34 cellular contexts compared by ENCODE assay signal in the genomic region with DNA sequence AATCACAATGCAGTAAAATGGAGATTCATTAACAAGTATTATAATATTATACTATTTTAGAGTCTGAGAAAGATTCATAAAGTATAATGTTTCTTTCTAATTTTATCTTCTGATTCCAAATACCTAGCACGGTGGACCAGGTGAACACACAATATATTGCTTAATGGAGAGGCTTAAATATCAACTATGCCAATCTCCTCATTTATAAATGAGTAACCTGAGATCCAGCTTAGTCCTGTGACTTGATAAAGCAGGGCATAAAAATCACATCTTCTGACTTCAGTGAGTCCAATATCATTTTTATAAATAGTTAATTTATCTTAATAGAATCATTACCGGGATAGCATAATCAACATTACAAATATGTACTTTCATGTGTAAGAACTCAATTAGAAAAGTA.
"Had no signal": no experiment of that assay in that cellular context is flagged by ENCODE, and none has a peak within 500 bp of the region (broad histone marks: within the 10 kb centered on the region; RNA-seq: fewer than 3 reads in every experiment).

No MANE protein-coding gene starts in this region.

- H3K4me1 ChIP-seq: adrenal gland, esophagus muscularis mucosa, gastrocnemius medialis, heart left ventricle had no signal

- H3K36me3 Mint-ChIP-seq: activated CD4-positive, alpha-beta memory T cell treated with anti-CD3 and anti-CD28 coated beads for 36 hours; activated CD8-positive, alpha-beta memory T cell treated with anti-CD3 and anti-CD28 coated beads, Interleukin-2, amount 10 ng/mL, durations not matched to agents 7 days and 5 days; activated naive CD4-positive, alpha-beta T cell treated with anti-CD3 and anti-CD28 coated beads, Interleukin-2, amount 50 U/mL, for 24 hours; activated naive CD8-positive, alpha-beta T cell treated with anti-CD3 and anti-CD28 coated beads for 36 hours had no signal

- ATAC-seq: activated CD8-positive, alpha-beta memory T cell treated with anti-CD3 and anti-CD28 coated beads, Interleukin-2, amount 10 ng/mL, durations not matched to agents 7 days and 5 days; activated CD8-positive, alpha-beta T cell treated with anti-CD3 and anti-CD28 coated beads, Interleukin-2, amount 10 ng/mL, durations not matched to agents 7 days and 5 days; activated naive CD8-positive, alpha-beta T cell treated with anti-CD3 and anti-CD28 coated beads, Interleukin-2, amount 50 U/mL, for 24 hours; body of pancreas; effector memory CD8-positive, alpha-beta T cell; gastrocnemius medialis; heart left ventricle had no signal

- H3K4me3 ChIP-seq: adrenal gland, body of pancreas, esophagus muscularis mucosa, gastrocnemius medialis, heart left ventricle had no signal

- H3K4me1 Mint-ChIP-seq: activated CD4-positive, alpha-beta T cell treated with anti-CD3 and anti-CD28 coated beads for 36 hours; activated CD4-positive, alpha-beta T cell treated with anti-CD3 and anti-CD28 coated beads, Interleukin-2, amount 10 ng/mL, durations not matched to agents 24 days and 14 days; activated CD8-positive, alpha-beta memory T cell treated with anti-CD3 and anti-CD28 coated beads, Interleukin-2, amount 10 ng/mL, durations not matched to agents 7 days and 5 days; activated naive CD4-positive, alpha-beta T cell treated with anti-CD3 and anti-CD28 coated beads, Interleukin-2, amount 50 U/mL, for 24 hours had no signal

- H3K36me3 ChIP-seq: adrenal gland, esophagus muscularis mucosa, gastrocnemius medialis, heart left ventricle had no signal

- H3K27me3 Mint-ChIP-seq: activated CD4-positive, alpha-beta memory T cell treated with anti-CD3 and anti-CD28 coated beads for 36 hours; activated CD4-positive, alpha-beta T cell treated with anti-CD3 and anti-CD28 coated beads for 36 hours; activated CD8-positive, alpha-beta memory T cell treated with anti-CD3 and anti-CD28 coated beads, Interleukin-2, amount 10 ng/mL, durations not matched to agents 7 days and 5 days; activated naive CD8-positive, alpha-beta T cell treated with anti-CD3 and anti-CD28 coated beads for 36 hours; activated naive CD8-positive, alpha-beta T cell treated with anti-CD3 and anti-CD28 coated beads, Interleukin-2, amount 50 U/mL, for 24 hours; effector memory CD8-positive, alpha-beta T cell had no signal

- H3K27me3 ChIP-seq: adrenal gland, body of pancreas, esophagus muscularis mucosa, gastrocnemius medialis had no signal

- DNase-seq: activated CD4-positive, alpha-beta memory T cell treated with anti-CD3 and anti-CD28 coated beads for 36 hours; activated CD4-positive, alpha-beta T cell treated with anti-CD3 and anti-CD28 coated beads for 36 hours; activated CD4-positive, alpha-beta T cell treated with anti-CD3 and anti-CD28 coated beads, Interleukin-2, amount 10 ng/mL, durations not matched to agents 24 days and 14 days; activated CD4-positive, CD25-positive, alpha-beta regulatory T cell; activated CD4-positive, CD25-positive, alpha-beta regulatory T cell treated with anti-CD3 and anti-CD28 coated beads, Interleukin-2, amount 50 U/mL, for 72 hours; activated CD8-positive, alpha-beta memory T cell treated with anti-CD3 and anti-CD28 coated beads, Interleukin-2, amount 10 ng/mL, durations not matched to agents 7 days and 5 days; activated CD8-positive, alpha-beta memory T cell treated with anti-CD3 and anti-CD28 coated beads, Interleukin-2, amount 50 U/mL, for 4 hours; activated CD8-positive, alpha-beta T cell treated with anti-CD3 and anti-CD28 coated beads, Interleukin-2, amount 10 ng/mL, durations not matched to agents 7 days and 5 days; activated effector memory CD4-positive, alpha-beta T cell treated with anti-CD3 and anti-CD28 coated beads, Interleukin-2, amount 50 U/mL, for 16 hours; activated naive CD4-positive, alpha-beta T cell treated with anti-CD3 and anti-CD28 coated beads for 36 hours; activated naive CD8-positive, alpha-beta T cell treated with anti-CD3 and anti-CD28 coated beads for 36 hours; activated naive CD8-positive, alpha-beta T cell treated with anti-CD3 and anti-CD28 coated beads, Interleukin-2, amount 50 U/mL, for 24 hours; activated T-cell treated with anti-CD3 and anti-CD28 coated beads, Interleukin-2, amount 50 U/mL, for 1 hour; activated T-cell treated with anti-CD3 and anti-CD28 coated beads, Interleukin-2, amount 50 U/mL, for 48 hours; adrenal gland; amygdala; aorta; body of pancreas; caudate nucleus; cortex of kidney; dermis blood vessel endothelial cell; effector CD4-positive, alpha-beta T cell; effector memory CD8-positive, alpha-beta T cell; erythroblast; gastrocnemius medialis; glutamatergic neuron; heart left ventricle; T-helper 2 cell had no signal

- H3K9me3 ChIP-seq: adrenal gland, body of pancreas, esophagus muscularis mucosa, gastrocnemius medialis, heart left ventricle had no signal

- FAIRE-seq: colon had no signal

- H3K27ac Mint-ChIP-seq: activated CD4-positive, alpha-beta memory T cell treated with anti-CD3 and anti-CD28 coated beads for 36 hours; activated CD4-positive, alpha-beta T cell treated with anti-CD3 and anti-CD28 coated beads for 36 hours; activated CD4-positive, alpha-beta T cell treated with anti-CD3 and anti-CD28 coated beads, Interleukin-2, amount 10 ng/mL, durations not matched to agents 24 days and 14 days; activated CD8-positive, alpha-beta memory T cell treated with anti-CD3 and anti-CD28 coated beads, Interleukin-2, amount 10 ng/mL, durations not matched to agents 7 days and 5 days; activated CD8-positive, alpha-beta T cell treated with anti-CD3 and anti-CD28 coated beads, Interleukin-2, amount 10 ng/mL, durations not matched to agents 7 days and 5 days; activated naive CD4-positive, alpha-beta T cell treated with anti-CD3 and anti-CD28 coated beads for 36 hours; activated naive CD4-positive, alpha-beta T cell treated with anti-CD3 and anti-CD28 coated beads, Interleukin-2, amount 50 U/mL, for 24 hours; activated naive CD8-positive, alpha-beta T cell treated with anti-CD3 and anti-CD28 coated beads for 36 hours; activated naive CD8-positive, alpha-beta T cell treated with anti-CD3 and anti-CD28 coated beads, Interleukin-2, amount 50 U/mL, for 24 hours; activated T-helper 1 cell treated with anti-CD3 and anti-CD28 coated beads, Interleukin-12 subunit alpha, Interleukin-12 subunit beta, Interleukin-2, Interleukin-4 antibody, amounts not matched to agents 30 ng/mL and 10 ng/mL and 1 ng/mL, durations not matched to agents 14 hours and 24 hours and 36 hours; activated T-helper 2 cell treated with anti-CD3 and anti-CD28 coated beads, Interferon-gamma antibody, Interleukin-2, Interleukin-4, amounts not matched to agents 10 μg/mL and 5 μg/mL and 100 μg/mL, durations not matched to agents 14 hours and 24 hours and 36 hours; effector memory CD8-positive, alpha-beta T cell had no signal

- H3K27ac ChIP-seq: adrenal gland, body of pancreas, esophagus muscularis mucosa, foreskin keratinocyte, gastrocnemius medialis, heart left ventricle had no signal

- H3K9me3 Mint-ChIP-seq: activated CD4-positive, alpha-beta memory T cell treated with anti-CD3 and anti-CD28 coated beads for 36 hours; activated CD4-positive, alpha-beta T cell treated with anti-CD3 and anti-CD28 coated beads, Interleukin-2, amount 10 ng/mL, durations not matched to agents 24 days and 14 days; activated naive CD4-positive, alpha-beta T cell treated with anti-CD3 and anti-CD28 coated beads for 36 hours; activated naive CD4-positive, alpha-beta T cell treated with anti-CD3 and anti-CD28 coated beads, Interleukin-2, amount 50 U/mL, for 24 hours; activated naive CD8-positive, alpha-beta T cell treated with anti-CD3 and anti-CD28 coated beads for 36 hours; activated naive CD8-positive, alpha-beta T cell treated with anti-CD3 and anti-CD28 coated beads, Interleukin-2, amount 50 U/mL, for 24 hours; activated T-helper 1 cell treated with anti-CD3 and anti-CD28 coated beads, Interleukin-12 subunit alpha, Interleukin-12 subunit beta, Interleukin-2, Interleukin-4 antibody, amounts not matched to agents 30 ng/mL and 10 ng/mL and 1 ng/mL, durations not matched to agents 14 hours and 24 hours and 36 hours; activated T-helper 2 cell treated with anti-CD3 and anti-CD28 coated beads, Interferon-gamma antibody, Interleukin-2, Interleukin-4, amounts not matched to agents 10 μg/mL and 5 μg/mL and 100 μg/mL, durations not matched to agents 14 hours and 24 hours and 36 hours; effector memory CD8-positive, alpha-beta T cell had no signal

- H3K4me3 Mint-ChIP-seq: activated CD4-positive, alpha-beta memory T cell treated with anti-CD3 and anti-CD28 coated beads for 36 hours; activated CD4-positive, alpha-beta T cell treated with anti-CD3 and anti-CD28 coated beads for 36 hours; activated CD4-positive, alpha-beta T cell treated with anti-CD3 and anti-CD28 coated beads, Interleukin-2, amount 10 ng/mL, durations not matched to agents 24 days and 14 days; activated CD8-positive, alpha-beta memory T cell treated with anti-CD3 and anti-CD28 coated beads, Interleukin-2, amount 10 ng/mL, durations not matched to agents 7 days and 5 days; activated CD8-positive, alpha-beta T cell treated with anti-CD3 and anti-CD28 coated beads, Interleukin-2, amount 10 ng/mL, durations not matched to agents 7 days and 5 days; activated naive CD4-positive, alpha-beta T cell treated with anti-CD3 and anti-CD28 coated beads for 36 hours; activated naive CD4-positive, alpha-beta T cell treated with anti-CD3 and anti-CD28 coated beads, Interleukin-2, amount 50 U/mL, for 24 hours; activated naive CD8-positive, alpha-beta T cell treated with anti-CD3 and anti-CD28 coated beads for 36 hours; activated naive CD8-positive, alpha-beta T cell treated with anti-CD3 and anti-CD28 coated beads, Interleukin-2, amount 50 U/mL, for 24 hours; activated T-helper 1 cell treated with anti-CD3 and anti-CD28 coated beads, Interleukin-12 subunit alpha, Interleukin-12 subunit beta, Interleukin-2, Interleukin-4 antibody, amounts not matched to agents 30 ng/mL and 10 ng/mL and 1 ng/mL, durations not matched to agents 14 hours and 24 hours and 36 hours; effector memory CD8-positive, alpha-beta T cell had no signal
